Comparison of ENCODE assay signal across 31 cellular contexts in genomic region chr4:70623301-70623700, GRCh38. TPM values are rescaled to one million over a fixed set of nuclear protein-coding genes. Genes with fewer than 3 reads are reported as not detected.
DNase-seq lines count a peak whose midpoint lies in the region; ATAC-seq, FAIRE-seq and TF ChIP-seq lines count a peak whose summit lies in the region.
"Had no signal": no experiment of that assay in that cellular context is flagged by ENCODE, and none has a peak within 500 bp of the region (broad histone marks: within the 10 kb centered on the region; RNA-seq: fewer than 3 reads in every experiment).

No MANE protein-coding gene starts in this region.

- no peaks in the 10 kb centered on the region for H3K9me3 ChIP-seq in DND-41 (ENCODE audit: insufficient read depth, low read length, severe bottlenecking)
- H3K9me3 ChIP-seq: adrenal gland, Caco-2, stomach, tibial nerve had no signal

- peak; percentile 30 for DNase-seq in NOMO-1 treated with DMSO at 0.1 percent for 48 hours (lab: John Stamatoyannopoulos, UW; ENCODE audit: unreplicated experiment)
- no peak for DNase-seq in NOMO-1 treated with dmso at 0.1 percent for 144 hours (lab: John Stamatoyannopoulos, UW; ENCODE audit: unreplicated experiment)
- no peak for DNase-seq in DND-41
- DNase-seq in WTC11 (ENCODE audit: low spot score), result no peak
- DNase-seq in left kidney (ENCODE audit: low read depth, low spot score), result peak; percentile 26
- no peak for DNase-seq in frontal cortex (ENCODE audit: low spot score in 2 of 2)
- no peak for DNase-seq in 8988T
- DNase-seq: activated T-cell treated with anti-CD3 and anti-CD28 coated beads, Interleukin-2, amount 50 U/mL, for 48 hours; adrenal gland; Caco-2; kidney glomerular epithelial cell; NCI-H1092; NCI-H187 treated with DMSO at 0.1 percent for 48 hours; NCI-H345; NCI-H82; SIG-M5; stimulated activated CD4-positive, alpha-beta T cell treated with anti-CD3 and anti-CD28 coated beads, Interleukin-2, amount 100 ng/mL, for 48 hours; stomach had no signal

- no peak overlapping the region for H3K4me2 ChIP-seq in DND-41 (ENCODE audit: insufficient read depth, low read length)

- H3K9ac ChIP-seq in DND-41 (ENCODE audit: low read depth, low read length), result no peak overlapping the region

- no peaks in the 10 kb centered on the region for H3K36me3 Mint-ChIP-seq in WTC11

- H3K27ac Mint-ChIP-seq in WTC11, result no peak overlapping the region
- H3K27ac Mint-ChIP-seq: B cell, memory B cell had no signal

- H3K27me3 Mint-ChIP-seq in WTC11 (ENCODE audit: low read depth), result no peaks in the 10 kb centered on the region
- H3K27me3 Mint-ChIP-seq: B cell, memory B cell had no signal

- no peaks in the 10 kb centered on the region for H3K36me3 ChIP-seq in DND-41 (ENCODE audit: insufficient read depth, low read length)
- H3K36me3 ChIP-seq: adrenal gland, stomach, tibial nerve had no signal

- H3K4me1 ChIP-seq in DND-41 (ENCODE audit: insufficient read depth, low read length), result no peaks in the 10 kb centered on the region
- H3K4me1 ChIP-seq: adrenal gland, Caco-2, tibial nerve had no signal

- TF ChIP-seq CTCF in DND-41 (IDR thresholded peaks at IDR 0.05; ENCODE audit: borderline replicate concordance, extremely low read depth, low read length, poor library complexity, severe bottlenecking), result no peak
- no peak for TF ChIP-seq CTCF in WTC11 (IDR thresholded peaks at IDR 0.05)

- H3K4me3 ChIP-seq in DND-41 (ENCODE audit: low read depth in 1 of 2, low read length in 2 of 2), result no peak overlapping the region
- H3K4me3 ChIP-seq: adrenal gland, coronary artery, stomach, tibial nerve had no signal

- H3K4me3 Mint-ChIP-seq in WTC11, result no peak overlapping the region
- H3K4me3 Mint-ChIP-seq: B cell, memory B cell had no signal

- H2AFZ ChIP-seq in DND-41 (ENCODE audit: low read depth, low read length), result 0 out of 2 replicates have a peak overlapping the region, but pooled peaks have one; percentile 3

- H4K20me1 ChIP-seq in DND-41 (ENCODE audit: insufficient read depth, low read length), result no peaks in the 10 kb centered on the region

- H3K79me2 ChIP-seq in DND-41 (ENCODE audit: insufficient read depth, low read length), result no peaks in the 10 kb centered on the region

- POLR2A ChIA-PET in WTC11 (lab: Charles Lee), result no interaction called here

- no peak overlapping the region for H3K27ac ChIP-seq in DND-41 (ENCODE audit: low read length)
- H3K27ac ChIP-seq: adrenal gland, coronary artery, tibial nerve had no signal

- H3K27me3 ChIP-seq in DND-41 (ENCODE audit: insufficient read depth, low read length, poor library complexity), result no peaks in the 10 kb centered on the region
- H3K27me3 ChIP-seq: adrenal gland, stomach, tibial nerve had no signal

- no peak for FAIRE-seq in frontal cortex (lab: Jason Lieb, UNC)
- FAIRE-seq: bronchial epithelial cell, GM12892 had no signal

- ATAC-seq in DND-41 (ENCODE audit: insufficient read depth, low read depth), result no peak
- no peak for ATAC-seq in WTC11
- ATAC-seq in HG03342 (IDR thresholded peaks at IDR 0.05; ENCODE audit: unreplicated experiment), result no peak

- CTCF ChIA-PET in WTC11 (lab: Charles Lee), result no interaction called here

- H3K4me1 Mint-ChIP-seq in WTC11, result no peaks in the 10 kb centered on the region
- H3K4me1 Mint-ChIP-seq: B cell, memory B cell had no signal

- peaks cover 10% of the 10 kb centered on the region for H3K9me3 Mint-ChIP-seq in WTC11

TF ChIP-seq in WTC11, 78 proteins besides CTCF, POLR2A, EP300 and RAD21:
- TF ChIP-seq TEAD1 (CRISPR knock-in tag; IDR thresholded peaks at IDR 0.05), result no peak
- 0 out of 2 replicates have a peak, but pooled peaks have one; percentile 7 for TF ChIP-seq HMGA2 (CRISPR knock-in tag; IDR thresholded peaks at IDR 0.05)

RNA-seq across cellular contexts. Expression of gene ENAM, which starts 5.2 kb away (rescaled TPM):
- not detected in 3 replicates for total RNA-seq in WTC11 (2021)
- total RNA-seq in frontal cortex, result under 0.01 TPM
- total RNA-seq: A172; adrenal gland; B cell; bronchial epithelial cell; Caco-2; Daoy; HT1080; omental fat pad; T-helper 1 cell treated with Interleukin-12 subunit alpha and Interleukin-12 subunit beta and Interleukin-4 antibody, amounts not matched to agents 30 ng/mL and 1 ng/mL, for 36 hours; tibial nerve had no signal

RNA-seq across cellular contexts. Expression of gene AMBN, which starts 31.2 kb away (rescaled TPM):
- total RNA-seq in WTC11 (2021) (not detected in 3 replicates), frontal cortex (1.2 TPM)
- total RNA-seq: adrenal gland; B cell; bronchial epithelial cell; fibroblast of lung; HT1080; omental fat pad; stomach; T-helper 1 cell treated with Interleukin-12 subunit alpha and Interleukin-12 subunit beta and Interleukin-4 antibody, amounts not matched to agents 30 ng/mL and 1 ng/mL, for 36 hours; tibial nerve had no signal

RNA-seq across cellular contexts. Expression of gene JCHAIN, which starts 43.0 kb away (rescaled TPM):
- 0.32 to 0.71 TPM (median 0.68 TPM) in 3 replicates for total RNA-seq in WTC11 (2021)
- under 0.01 TPM for total RNA-seq in frontal cortex
- total RNA-seq: A172; bronchial epithelial cell; Caco-2; Daoy; HT1080; T-helper 1 cell treated with Interleukin-12 subunit alpha and Interleukin-12 subunit beta and Interleukin-4 antibody, amounts not matched to agents 30 ng/mL and 1 ng/mL, for 36 hours had no signal

Comparison
In these comparisons a context has a peak if more than half of its experiments do, and no peak if none do; other contexts are left out.
1. DNase-seq: peak in NOMO-1 treated with DMSO at 0.1 percent for 48 hours (single experiment) and left kidney (single experiment); none in NOMO-1 treated with dmso at 0.1 percent for 144 hours (single experiment), DND-41 (single experiment), WTC11 (single experiment), frontal cortex (0 of 2) and 8988T (single experiment).